Comparison of ENCODE assay signal across 19 cellular contexts in genomic region chr18:40096675-40097074, GRCh38.
"Had no signal": no experiment of that assay in that cellular context is flagged by ENCODE, and none has a peak within 500 bp of the region (broad histone marks: within the 10 kb centered on the region; RNA-seq: fewer than 3 reads in every experiment).

No MANE protein-coding gene starts in this region.

- H3K4me3 ChIP-seq: body of pancreas, cardiac muscle cell had no signal

- H3K36me3 ChIP-seq: cardiac muscle cell had no signal

- H3K9me3 ChIP-seq: body of pancreas had no signal

- DNase-seq: activated CD4-positive, alpha-beta T cell treated with anti-CD3 and anti-CD28 coated beads for 4 hours; activated CD8-positive, alpha-beta memory T cell treated with anti-CD3 and anti-CD28 coated beads, Interleukin-2, amount 50 U/mL, for 4 hours; activated CD8-positive, alpha-beta T cell treated with anti-CD3 and anti-CD28 coated beads for 36 hours; activated gamma-delta T cell treated with Interleukin-2 at 50 U/mL for 16 hours; activated naive CD4-positive, alpha-beta T cell treated with anti-CD3 and anti-CD28 coated beads, Interleukin-2, amount 10 ng/mL, durations not matched to agents 7 days and 5 days; activated naive CD8-positive, alpha-beta T cell treated with anti-CD3 and anti-CD28 coated beads for 36 hours; activated T-cell treated with anti-CD3 and anti-CD28 coated beads, Interleukin-2, amount 50 U/mL, for 72 hours; anterior cingulate cortex; body of pancreas; KG1; NCI-H1092; NCI-H1417; NCI-H1930; NCI-H446; NCI-H524; PC-3; SHP77 treated with DMSO at 0.1 percent for 48 hours had no signal

- H3K27ac ChIP-seq: body of pancreas, cardiac muscle cell had no signal

- ATAC-seq: activated CD4-positive, CD25-positive, alpha-beta regulatory T cell treated with anti-CD3 and anti-CD28 coated beads, Interleukin-2, amount 50 U/mL, for 24 hours; activated CD8-positive, alpha-beta T cell treated with anti-CD3 and anti-CD28 coated beads for 36 hours; activated T-cell treated with anti-CD3 and anti-CD28 coated beads, Interleukin-2, amount 50 U/mL, for 72 hours; body of pancreas; PC-3 had no signal

- H3K4me1 ChIP-seq: body of pancreas had no signal

- H3K27me3 ChIP-seq: body of pancreas, cardiac muscle cell had no signal
